In genomic region chr10:11636761-11637166, GRCh38 we compare ENCODE assay signal across 1 cellular context.
TF ChIP-seq lines count a peak whose summit lies in the region.

No MANE protein-coding gene starts in this region.

TF ChIP-seq in H1, 55 proteins besides CTCF, POLR2A, EP300 and RAD21:
- TF ChIP-seq RBBP5 (IDR thresholded peaks at IDR 0.05; ENCODE audit: borderline replicate concordance, low read depth, low read length) (no peak), POLR2AphosphoS5 (IDR thresholded peaks at IDR 0.05; ENCODE audit: low read depth, low read length) (no peak), NANOG (IDR thresholded peaks at IDR 0.05; ENCODE audit: insufficient read depth, low read depth, low read length, poor library complexity, severe bottlenecking) (no peak), FOSL1 (IDR thresholded peaks at IDR 0.05; ENCODE audit: insufficient read depth, low read depth, low read length) (no peak), USF2 (IDR thresholded peaks at IDR 0.05; ENCODE audit: low read length) (no peak), SUZ12 (IDR thresholded peaks at IDR 0.05; ENCODE audit: low read length) (no peak), TBP (IDR thresholded peaks at IDR 0.05; ENCODE audit: low read depth, low read length) (no peak), SRF (IDR thresholded peaks at IDR 0.05; ENCODE audit: low read depth, low read length) (no peak), CBX8 (IDR thresholded peaks at IDR 0.05; ENCODE audit: borderline replicate concordance, low read depth, low read length) (no peak), HDAC6 (IDR thresholded peaks at IDR 0.05; ENCODE audit: low read depth, low read length) (no peak), NRF1 (IDR thresholded peaks at IDR 0.05; ENCODE audit: low read depth, low read length) (no peak), SIX5 (IDR thresholded peaks at IDR 0.05; ENCODE audit: low read depth, low read length) (no peak)
